ENCODE assay signal across 8 cellular contexts in the genomic region with DNA sequence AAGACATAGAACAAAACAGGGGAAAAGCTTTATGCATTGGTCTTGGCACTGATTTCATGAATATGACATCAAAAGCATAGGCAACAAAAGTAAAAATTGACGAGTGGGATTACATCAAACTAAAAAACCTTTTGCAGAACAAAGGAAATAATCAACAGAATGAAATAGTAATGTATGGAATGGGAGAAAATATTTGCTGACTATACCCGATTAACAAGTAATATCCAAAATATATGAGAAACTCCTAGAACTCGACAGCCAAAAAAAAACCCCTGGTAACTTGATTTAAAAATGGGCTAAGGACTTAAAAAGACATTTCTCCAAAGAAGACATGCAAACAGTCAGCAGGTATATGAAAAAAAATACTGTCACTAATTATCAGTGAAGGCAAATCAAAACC.
"Had no signal": no experiment of that assay in that cellular context is flagged by ENCODE, and none has a peak within 500 bp of the region (broad histone marks: within the 10 kb centered on the region; RNA-seq: fewer than 3 reads in every experiment).

No MANE protein-coding gene starts in this region.

- H3K27me3 Mint-ChIP-seq: IgD-negative memory B cell had no signal

- H3K4me3 ChIP-seq: GM23338 had no signal

- H3K4me3 Mint-ChIP-seq: GM23338, H9, IgD-negative memory B cell had no signal

- FAIRE-seq: H1, H54 had no signal

- H3K4me1 Mint-ChIP-seq: GM23338, H9, IgD-negative memory B cell had no signal

- H3K4me2 ChIP-seq: GM23338 had no signal

- ATAC-seq: GM23338 had no signal

- H3K27ac ChIP-seq: HL-60 had no signal

- H3K36me3 Mint-ChIP-seq: IgD-negative memory B cell had no signal

- DNase-seq: H9, HCEC 1CT, KG1 had no signal

- H3K27ac Mint-ChIP-seq: GM23338, H9, IgD-negative memory B cell had no signal

- H2AFZ ChIP-seq: GM23338 had no signal
